ENCODE assay signal across 1 cellular context in the genomic region with DNA sequence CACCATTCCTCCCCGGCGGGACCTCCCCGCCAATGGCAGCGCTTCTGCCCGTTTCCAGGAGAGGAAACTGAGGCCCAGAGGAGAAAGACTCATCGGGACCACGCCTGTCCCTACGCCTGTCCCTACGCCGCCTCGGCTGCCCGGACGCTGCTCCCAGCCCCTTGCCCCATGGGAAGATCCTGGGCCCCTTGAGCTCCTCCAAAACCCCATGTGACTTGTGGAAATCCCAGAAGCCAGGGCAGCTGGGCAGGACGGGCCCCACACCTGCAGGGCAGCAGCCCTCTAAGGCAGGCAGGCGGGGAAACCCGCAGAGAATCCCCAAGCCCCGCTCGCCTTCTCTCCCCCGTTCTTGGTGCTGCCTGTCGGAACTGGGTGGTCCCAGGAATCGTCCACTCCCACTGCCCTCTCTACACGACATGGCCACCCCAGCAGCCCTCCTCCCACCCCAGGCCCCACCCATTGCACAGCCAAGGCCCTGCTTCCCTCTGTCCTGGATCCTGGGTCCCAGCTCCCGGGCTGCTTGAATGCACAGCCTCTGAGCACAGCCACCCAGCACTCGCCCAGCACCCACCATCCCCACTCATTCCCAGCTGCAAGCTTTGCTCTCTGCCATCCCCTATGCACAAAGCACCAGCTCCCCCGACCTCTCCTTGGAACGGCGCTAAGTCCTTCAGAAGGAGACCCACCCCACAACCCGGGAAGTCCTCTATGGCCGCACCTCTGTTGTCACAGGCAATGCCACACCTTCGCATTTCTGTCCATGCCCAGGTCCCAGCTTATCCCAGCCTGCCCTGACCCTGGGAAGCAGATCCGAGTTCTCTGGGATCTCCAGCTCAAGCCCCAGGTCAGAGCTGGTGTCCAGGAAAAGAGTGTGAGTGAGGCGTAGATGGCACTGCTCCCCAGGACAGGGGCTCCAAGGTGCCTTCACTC.
TF ChIP-seq lines count a peak whose summit lies in the region.

No MANE protein-coding gene starts in this region.

TF ChIP-seq in GM23338, 12 proteins besides CTCF, POLR2A, EP300 and RAD21:
- TF ChIP-seq ETS1 (IDR thresholded peaks at IDR 0.05) (no peak), JUNB (IDR thresholded peaks at IDR 0.05; ENCODE audit: unreplicated experiment) (no peak), ZNF331 (CRISPR knock-in tag; IDR thresholded peaks at IDR 0.05; ENCODE audit: low read depth) (no peak), POLR2AphosphoS5 (IDR thresholded peaks at IDR 0.05; ENCODE audit: low read depth) (no peak), ZNF114 (CRISPR knock-in tag; IDR thresholded peaks at IDR 0.05) (no peak), EZH2 (IDR thresholded peaks at IDR 0.05; ENCODE audit: low read depth, unreplicated experiment) (no peak)
- TF ChIP-seq, protein P1, sequence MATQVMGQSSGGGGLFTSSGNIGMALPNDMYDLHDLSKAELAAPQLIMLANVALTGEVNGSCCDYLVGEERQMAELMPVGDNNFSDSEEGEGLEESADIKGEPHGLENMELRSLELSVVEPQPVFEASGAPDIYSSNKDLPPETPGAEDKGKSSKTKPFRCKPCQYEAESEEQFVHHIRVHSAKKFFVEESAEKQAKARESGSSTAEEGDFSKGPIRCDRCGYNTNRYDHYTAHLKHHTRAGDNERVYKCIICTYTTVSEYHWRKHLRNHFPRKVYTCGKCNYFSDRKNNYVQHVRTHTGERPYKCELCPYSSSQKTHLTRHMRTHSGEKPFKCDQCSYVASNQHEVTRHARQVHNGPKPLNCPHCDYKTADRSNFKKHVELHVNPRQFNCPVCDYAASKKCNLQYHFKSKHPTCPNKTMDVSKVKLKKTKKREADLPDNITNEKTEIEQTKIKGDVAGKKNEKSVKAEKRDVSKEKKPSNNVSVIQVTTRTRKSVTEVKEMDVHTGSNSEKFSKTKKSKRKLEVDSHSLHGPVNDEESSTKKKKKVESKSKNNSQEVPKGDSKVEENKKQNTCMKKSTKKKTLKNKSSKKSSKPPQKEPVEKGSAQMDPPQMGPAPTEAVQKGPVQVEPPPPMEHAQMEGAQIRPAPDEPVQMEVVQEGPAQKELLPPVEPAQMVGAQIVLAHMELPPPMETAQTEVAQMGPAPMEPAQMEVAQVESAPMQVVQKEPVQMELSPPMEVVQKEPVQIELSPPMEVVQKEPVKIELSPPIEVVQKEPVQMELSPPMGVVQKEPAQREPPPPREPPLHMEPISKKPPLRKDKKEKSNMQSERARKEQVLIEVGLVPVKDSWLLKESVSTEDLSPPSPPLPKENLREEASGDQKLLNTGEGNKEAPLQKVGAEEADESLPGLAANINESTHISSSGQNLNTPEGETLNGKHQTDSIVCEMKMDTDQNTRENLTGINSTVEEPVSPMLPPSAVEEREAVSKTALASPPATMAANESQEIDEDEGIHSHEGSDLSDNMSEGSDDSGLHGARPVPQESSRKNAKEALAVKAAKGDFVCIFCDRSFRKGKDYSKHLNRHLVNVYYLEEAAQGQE (IDR thresholded peaks at IDR 0.05; ENCODE audit: unreplicated experiment) = no peak
- TF ChIP-seq, protein P2, sequence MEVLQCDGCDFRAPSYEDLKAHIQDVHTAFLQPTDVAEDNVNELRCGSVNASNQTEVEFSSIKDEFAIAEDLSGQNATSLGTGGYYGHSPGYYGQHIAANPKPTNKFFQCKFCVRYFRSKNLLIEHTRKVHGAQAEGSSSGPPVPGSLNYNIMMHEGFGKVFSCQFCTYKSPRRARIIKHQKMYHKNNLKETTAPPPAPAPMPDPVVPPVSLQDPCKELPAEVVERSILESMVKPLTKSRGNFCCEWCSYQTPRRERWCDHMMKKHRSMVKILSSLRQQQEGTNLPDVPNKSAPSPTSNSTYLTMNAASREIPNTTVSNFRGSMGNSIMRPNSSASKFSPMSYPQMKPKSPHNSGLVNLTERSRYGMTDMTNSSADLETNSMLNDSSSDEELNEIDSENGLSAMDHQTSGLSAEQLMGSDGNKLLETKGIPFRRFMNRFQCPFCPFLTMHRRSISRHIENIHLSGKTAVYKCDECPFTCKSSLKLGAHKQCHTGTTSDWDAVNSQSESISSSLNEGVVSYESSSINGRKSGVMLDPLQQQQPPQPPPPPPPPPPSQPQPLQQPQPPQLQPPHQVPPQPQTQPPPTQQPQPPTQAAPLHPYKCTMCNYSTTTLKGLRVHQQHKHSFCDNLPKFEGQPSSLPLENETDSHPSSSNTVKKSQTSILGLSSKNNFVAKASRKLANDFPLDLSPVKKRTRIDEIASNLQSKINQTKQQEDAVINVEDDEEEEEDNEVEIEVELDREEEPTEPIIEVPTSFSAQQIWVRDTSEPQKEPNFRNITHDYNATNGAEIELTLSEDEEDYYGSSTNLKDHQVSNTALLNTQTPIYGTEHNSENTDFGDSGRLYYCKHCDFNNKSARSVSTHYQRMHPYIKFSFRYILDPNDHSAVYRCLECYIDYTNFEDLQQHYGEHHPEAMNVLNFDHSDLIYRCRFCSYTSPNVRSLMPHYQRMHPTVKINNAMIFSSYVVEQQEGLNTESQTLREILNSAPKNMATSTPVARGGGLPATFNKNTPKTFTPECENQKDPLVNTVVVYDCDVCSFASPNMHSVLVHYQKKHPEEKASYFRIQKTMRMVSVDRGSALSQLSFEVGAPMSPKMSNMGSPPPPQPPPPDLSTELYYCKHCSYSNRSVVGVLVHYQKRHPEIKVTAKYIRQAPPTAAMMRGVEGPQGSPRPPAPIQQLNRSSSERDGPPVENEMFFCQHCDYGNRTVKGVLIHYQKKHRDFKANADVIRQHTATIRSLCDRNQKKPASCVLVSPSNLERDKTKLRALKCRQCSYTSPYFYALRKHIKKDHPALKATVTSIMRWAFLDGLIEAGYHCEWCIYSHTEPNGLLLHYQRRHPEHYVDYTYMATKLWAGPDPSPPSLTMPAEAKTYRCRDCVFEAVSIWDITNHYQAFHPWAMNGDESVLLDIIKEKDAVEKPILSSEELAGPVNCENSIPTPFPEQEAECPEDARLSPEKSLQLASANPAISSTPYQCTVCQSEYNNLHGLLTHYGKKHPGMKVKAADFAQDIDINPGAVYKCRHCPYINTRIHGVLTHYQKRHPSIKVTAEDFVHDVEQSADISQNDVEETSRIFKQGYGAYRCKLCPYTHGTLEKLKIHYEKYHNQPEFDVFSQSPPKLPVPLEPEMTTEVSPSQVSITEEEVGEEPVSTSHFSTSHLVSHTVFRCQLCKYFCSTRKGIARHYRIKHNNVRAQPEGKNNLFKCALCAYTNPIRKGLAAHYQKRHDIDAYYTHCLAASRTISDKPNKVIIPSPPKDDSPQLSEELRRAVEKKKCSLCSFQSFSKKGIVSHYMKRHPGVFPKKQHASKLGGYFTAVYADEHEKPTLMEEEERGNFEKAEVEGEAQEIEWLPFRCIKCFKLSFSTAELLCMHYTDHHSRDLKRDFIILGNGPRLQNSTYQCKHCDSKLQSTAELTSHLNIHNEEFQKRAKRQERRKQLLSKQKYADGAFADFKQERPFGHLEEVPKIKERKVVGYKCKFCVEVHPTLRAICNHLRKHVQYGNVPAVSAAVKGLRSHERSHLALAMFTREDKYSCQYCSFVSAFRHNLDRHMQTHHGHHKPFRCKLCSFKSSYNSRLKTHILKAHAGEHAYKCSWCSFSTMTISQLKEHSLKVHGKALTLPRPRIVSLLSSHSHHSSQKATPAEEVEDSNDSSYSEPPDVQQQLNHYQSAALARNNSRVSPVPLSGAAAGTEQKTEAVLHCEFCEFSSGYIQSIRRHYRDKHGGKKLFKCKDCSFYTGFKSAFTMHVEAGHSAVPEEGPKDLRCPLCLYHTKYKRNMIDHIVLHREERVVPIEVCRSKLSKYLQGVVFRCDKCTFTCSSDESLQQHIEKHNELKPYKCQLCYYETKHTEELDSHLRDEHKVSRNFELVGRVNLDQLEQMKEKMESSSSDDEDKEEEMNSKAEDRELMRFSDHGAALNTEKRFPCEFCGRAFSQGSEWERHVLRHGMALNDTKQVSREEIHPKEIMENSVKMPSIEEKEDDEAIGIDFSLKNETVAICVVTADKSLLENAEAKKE (CRISPR knock-in tag; IDR thresholded peaks at IDR 0.05) = no peak
